In genomic region chr1:152886758-152887409, GRCh38 we compare ENCODE assay signal across 33 cellular contexts. TPM values are rescaled to one million over a fixed set of nuclear protein-coding genes. Genes with fewer than 3 reads are reported as not detected.
DNase-seq lines count a peak whose midpoint lies in the region; ATAC-seq, FAIRE-seq and TF ChIP-seq lines count a peak whose summit lies in the region.
"Had no signal": no experiment of that assay in that cellular context is flagged by ENCODE, and none has a peak within 500 bp of the region (broad histone marks: within the 10 kb centered on the region; RNA-seq: fewer than 3 reads in every experiment).

No MANE protein-coding gene starts in this region.

- POLR2A ChIA-PET in HepG2 (lab: Yijun Ruan, JAX), result no interaction called here

- DNase-seq in HepG2 (ENCODE audit: low spot score) (no peak), mammary epithelial cell (peak; percentile 60), left lobe of liver (ENCODE audit: low spot score) (no peak), left ventricle myocardium inferior (no peak), NCI-H1930 (lab: John Stamatoyannopoulos, UW) (no peak)
- DNase-seq in activated T-cell treated with anti-CD3 and anti-CD28 coated beads, Interleukin-2, amount 50 U/mL, for 1 hour, result no peak
- DNase-seq: activated CD4-positive, alpha-beta T cell treated with anti-CD3 and anti-CD28 coated beads for 1 hour; activated CD8-positive, alpha-beta T cell treated with anti-CD3 and anti-CD28 coated beads, Interleukin-2, amount 10 ng/mL, durations not matched to agents 7 days and 5 days; activated gamma-delta T cell; activated naive CD8-positive, alpha-beta T cell treated with anti-CD3 and anti-CD28 coated beads, Interleukin-2, amount 10 ng/mL, durations not matched to agents 7 days and 5 days; activated T-cell treated with anti-CD3 and anti-CD28 coated beads for 4 hours; AML-193; CD4-positive, alpha-beta memory T cell; DMS 273 treated with DMSO at 0.1 percent for 48 hours; GDM1; IMR-90; NCI-H146; NCI-H510A; right cardiac atrium; stimulated activated CD4-positive, alpha-beta T cell treated with anti-CD3 and anti-CD28 coated beads, Interleukin-4, amount 100 ng/mL, for 1 hour; stimulated activated naive CD4-positive, alpha-beta T cell; T-helper 2 cell; testis had no signal

- intact Hi-C loops in HepG2 (cut with micrococcal nuclease; ENCODE audit: unreplicated experiment) (no loop called here), mammary epithelial cell (cut with micrococcal nuclease) (no loop called here), left ventricle myocardium inferior (cut with micrococcal nuclease) (no loop called here)

- no peak overlapping the region for H2AFZ ChIP-seq in HepG2 (ENCODE audit: low read length)
- peak overlapping the region; percentile 60 for H2AFZ ChIP-seq in mammary epithelial cell (ENCODE audit: low read depth, low read length)

- H3K9ac ChIP-seq in liver (ENCODE audit: low read depth in 1 of 2, low read length in 2 of 2) (no peak overlapping the region), HepG2 (ENCODE audit: insufficient read depth, low read depth, low read length) (no peak overlapping the region), mammary epithelial cell (ENCODE audit: insufficient read depth, low read length) (no peak overlapping the region)

- no peaks in the 10 kb centered on the region for H3K9me3 ChIP-seq in liver (ENCODE audit: control insufficient read depth in 4 of 4, low read length in 3 of 4)
- no peaks in the 10 kb centered on the region for H3K9me3 ChIP-seq in HepG2 (ENCODE audit: low read length)
- no peaks in the 10 kb centered on the region for H3K9me3 ChIP-seq in mammary epithelial cell (replicated peaks; ENCODE audit: insufficient read depth, low read length)
- peaks cover 10% of the 10 kb centered on the region for H3K9me3 ChIP-seq in left ventricle myocardium inferior (replicated peaks)
- H3K9me3 ChIP-seq: A549, testis had no signal

- H3K4me3 ChIP-seq in liver (ENCODE audit: low read depth in 1 of 3, low read length in 3 of 3), result no peak overlapping the region
- H3K4me3 ChIP-seq in HepG2 (replicated peaks in 1 of 3; ENCODE audit: insufficient read depth in 1 of 3, low read depth in 2 of 3, low read length in 3 of 3), result no peak overlapping the region
- no peak overlapping the region for H3K4me3 ChIP-seq in mammary epithelial cell (replicated peaks in 1 of 3; ENCODE audit: insufficient read depth in 1 of 3, low read depth in 2 of 3, low read length in 3 of 3)
- no peak overlapping the region for H3K4me3 ChIP-seq in left ventricle myocardium inferior
- H3K4me3 ChIP-seq: A549, testis had no signal

- dilution Hi-C loops in mammary epithelial cell (cut with HindIII; ENCODE audit: low sequenced_read_pairs), result no loop called here

- H3K79me2 ChIP-seq in HepG2 (ENCODE audit: insufficient read depth, low read length), result no peaks in the 10 kb centered on the region
- no peaks in the 10 kb centered on the region for H3K79me2 ChIP-seq in mammary epithelial cell (ENCODE audit: insufficient read depth, low read length)

- no peak for TF ChIP-seq POLR2A in HepG2 (IDR thresholded peaks at IDR 0.05; ENCODE audit: insufficient read depth in 1 of 2, low read depth in 2 of 2, low read length in 2 of 2)

- no peaks in the 10 kb centered on the region for H3K36me3 ChIP-seq in liver (ENCODE audit: control insufficient read depth in 4 of 4, insufficient read depth in 3 of 4, low read depth in 1 of 4, low read length in 3 of 4)
- H3K36me3 ChIP-seq in HepG2 (replicated peaks in 1 of 2; ENCODE audit: control insufficient read depth in 1 of 2, insufficient read depth in 2 of 2, low read length in 2 of 2), result no peaks in the 10 kb centered on the region
- no peaks in the 10 kb centered on the region for H3K36me3 ChIP-seq in mammary epithelial cell (ENCODE audit: insufficient read depth, low read length)
- H3K36me3 ChIP-seq in left ventricle myocardium inferior, result no peaks in the 10 kb centered on the region

- H3K4me2 ChIP-seq in HepG2 (ENCODE audit: low read depth, low read length), result no peak overlapping the region
- peak overlapping the region; percentile 64 for H3K4me2 ChIP-seq in mammary epithelial cell (ENCODE audit: insufficient read depth, low read depth, low read length)
- H3K4me2 ChIP-seq: A549 had no signal

- TF ChIP-seq CTCF in liver (IDR thresholded peaks at IDR 0.05; ENCODE audit: low read depth, low read length, missing input control) (no peak), HepG2 (CRISPR knock-in tag; IDR thresholded peaks at IDR 0.05) (no peak), mammary epithelial cell (conservative IDR thresholded peaks at IDR 0.05 in 1 of 2, IDR thresholded peaks at IDR 0.05 in 1 of 2; ENCODE audit: extremely low read depth in 1 of 2, insufficient read depth in 1 of 2, low read depth in 1 of 2, low read length in 2 of 2) (no peak), left ventricle myocardium inferior (IDR thresholded peaks at IDR 0.05; ENCODE audit: borderline replicate concordance) (no peak)

- H3K27me3 ChIP-seq in liver (ENCODE audit: control insufficient read depth in 4 of 4, insufficient read depth in 4 of 4, low read length in 3 of 4), result no peaks in the 10 kb centered on the region
- no peaks in the 10 kb centered on the region for H3K27me3 ChIP-seq in HepG2 (ENCODE audit: control insufficient read depth in 1 of 2, insufficient read depth in 2 of 2, low read length in 2 of 2)
- H3K27me3 ChIP-seq in mammary epithelial cell (ENCODE audit: insufficient read depth, low read length), result no peaks in the 10 kb centered on the region
- H3K27me3 ChIP-seq in left ventricle myocardium inferior (ENCODE audit: low read depth), result no peaks in the 10 kb centered on the region
- H3K27me3 ChIP-seq: testis had no signal

- H3K27ac ChIP-seq in liver (ENCODE audit: low read depth in 1 of 2, low read length in 2 of 2) (peak overlapping the region; percentile 17 to 39), HepG2 (ENCODE audit: extremely low read length, insufficient read depth, low read length) (no peak overlapping the region), mammary epithelial cell (ENCODE audit: insufficient read depth, low read depth, low read length) (no peak overlapping the region), left ventricle myocardium inferior (replicated peaks) (no peak overlapping the region)
- H3K27ac ChIP-seq: A549, testis had no signal

- CTCF ChIA-PET in HepG2 (lab: Yijun Ruan, JAX; ENCODE audit: low intra/inter-chr PET ratio, low total read pairs), result no interaction called here
- CTCF ChIA-PET in mammary epithelial cell (lab: Charles Lee; ENCODE audit: low non-redundant PET), result no interaction called here

- BruUV-seq in HepG2 (replicated peaks; lab: Mats Ljungman, UMichigan) (no TSS peak), mammary epithelial cell (replicated peaks; lab: Mats Ljungman, UMichigan) (no TSS peak)

- H3K4me1 ChIP-seq in liver (ENCODE audit: control insufficient read depth in 4 of 4, insufficient read depth in 4 of 4, low read length in 3 of 4), result peaks cover 8 to 19% (median 13%) of the 10 kb centered on the region in 4 donors
- H3K4me1 ChIP-seq in HepG2 (ENCODE audit: insufficient read depth, low read length), result no peaks in the 10 kb centered on the region
- H3K4me1 ChIP-seq in mammary epithelial cell (ENCODE audit: insufficient read depth, low read length), result peaks cover 57% of the 10 kb centered on the region
- no peaks in the 10 kb centered on the region for H3K4me1 ChIP-seq in left ventricle myocardium inferior
- H3K4me1 ChIP-seq: A549, testis had no signal

- TF ChIP-seq RAD21 in liver (IDR thresholded peaks at IDR 0.05) (no peak), HepG2 (CRISPR knock-in tag; IDR thresholded peaks at IDR 0.05) (no peak)

- ATAC-seq in HepG2 (no peak), left lobe of liver (peak; percentile 13), HG03025 (IDR thresholded peaks at IDR 0.05; ENCODE audit: low FRiP score, unreplicated experiment) (no peak)
- ATAC-seq: A549; activated CD8-positive, alpha-beta T cell treated with anti-CD3 and anti-CD28 coated beads, Interleukin-2, amount 10 ng/mL, durations not matched to agents 7 days and 5 days had no signal

- H4K20me1 ChIP-seq in HepG2 (ENCODE audit: insufficient read depth, low read length) (no peaks in the 10 kb centered on the region), mammary epithelial cell (ENCODE audit: insufficient read depth, low read length) (no peaks in the 10 kb centered on the region)

- FAIRE-seq in HepG2 (lab: Jason Lieb, UNC), result no peak
- FAIRE-seq: A549, endometrium, H1 had no signal

- in situ Hi-C loops in HepG2 (cut with HindIII; ENCODE audit: extremely low pct_ligation_motif_present, low pct_unique_long_range_greater_than_20kb) (no loop called here), mammary epithelial cell (cut with MboI; ENCODE audit: low sequenced_read_pairs in 2 of 2) (no loop called here)

- WGBS in liver, result 77% methylated on average over 8 of the region's 8 CpGs
- WGBS in HepG2 (ENCODE audit: low lambda C conversion rate), result 7% methylated on average over 4 of the region's 8 CpGs
- 21% methylated on average over 4 of the region's 8 CpGs for WGBS in mammary epithelial cell (ENCODE audit: low coverage, missing lambda C conversion rate)

- TF ChIP-seq EP300 in HepG2 (IDR thresholded peaks at IDR 0.05; ENCODE audit: low read depth in 2 of 2, low read length in 2 of 2) (no peak), HepG2 (CRISPR knock-in tag; IDR thresholded peaks at IDR 0.05; ENCODE audit: borderline replicate concordance) (no peak)

RNA-seq across cellular contexts. Expression of gene SMCP, which starts 8.8 kb away (rescaled TPM):
- total RNA-seq in liver, result not detected
- polyA plus RNA-seq in liver, result not detected
- not detected in 2 replicates for total RNA-seq in HepG2 (2016; rRNA removed; fragmentation: Illumina TruSeq; extraction: Trizol)
- total RNA-seq in HepG2 (2016; cell fraction: cytosol; rRNA removed; fragmentation: Illumina TruSeq; extraction: Trizol; ENCODE audit: low read depth), result not detected in 2 replicates
- not detected in 2 replicates for total RNA-seq in HepG2 (2016; cell fraction: insoluble cytoplasmic fraction; rRNA removed; fragmentation: Illumina TruSeq; extraction: Trizol)
- total RNA-seq in HepG2 (2016; cell fraction: membrane; rRNA removed; fragmentation: Illumina TruSeq; extraction: Trizol), result not detected in 2 replicates
- total RNA-seq in HepG2 (2016; cell fraction: nucleus; rRNA removed; fragmentation: Illumina TruSeq; extraction: Trizol), result not detected in 2 replicates
- not detected in 2 replicates for polyA plus RNA-seq in HepG2 (2011; rRNA removed)
- polyA plus RNA-seq in HepG2 (2011; cell fraction: cytosol; rRNA removed), result not detected in 2 replicates
- polyA plus RNA-seq in HepG2 (2011; cell fraction: nucleus; rRNA removed), result not detected in 2 replicates
- not detected in 2 replicates for polyA plus RNA-seq in HepG2 (2012)
- not detected in 2 replicates for polyA plus RNA-seq in HepG2 (2016; cell fraction: cytosol; fragmentation: Illumina TruSeq; extraction: Trizol; ENCODE audit: low read depth)
- not detected in 2 replicates for polyA plus RNA-seq in HepG2 (2016; cell fraction: insoluble cytoplasmic fraction; fragmentation: Illumina TruSeq; extraction: Trizol; ENCODE audit: low read depth)
- polyA plus RNA-seq in HepG2 (2016; cell fraction: membrane; fragmentation: Illumina TruSeq; extraction: Trizol; ENCODE audit: low read depth), result not detected in 2 replicates
- polyA plus RNA-seq in HepG2 (2016; cell fraction: nucleus; fragmentation: Illumina TruSeq; extraction: Trizol; ENCODE audit: insufficient read depth, low read depth), result not detected in 2 replicates
- polyA minus RNA-seq in HepG2 (2011; rRNA and poly(A)+ RNA removed; ENCODE audit: low replicate concordance), result not detected in 2 replicates
- polyA minus RNA-seq in HepG2 (2011; cell fraction: cytosol; rRNA and poly(A)+ RNA removed), result not detected in 2 replicates
- polyA minus RNA-seq in HepG2 (2011; cell fraction: nucleus; rRNA and poly(A)+ RNA removed), result not detected in 2 replicates
- not detected for total RNA-seq in mammary epithelial cell
- polyA plus RNA-seq in mammary epithelial cell, result not detected
- polyA minus RNA-seq in mammary epithelial cell, result not detected
- total RNA-seq in left lobe of liver, result not detected
- not detected for total RNA-seq in left ventricle myocardium inferior
- total RNA-seq: activated CD8-positive, alpha-beta T cell treated with anti-CD3 and anti-CD28 coated beads, Interleukin-2, amount 10 ng/mL, durations not matched to agents 7 days and 5 days; activated naive CD8-positive, alpha-beta T cell treated with anti-CD3 and anti-CD28 coated beads, Interleukin-2, amount 10 ng/mL, durations not matched to agents 7 days and 5 days; CD4-positive, alpha-beta memory T cell; dermis microvascular lymphatic vessel endothelial cell; H1; IMR-90; kidney epithelial cell; lung microvascular endothelial cell; OCI-LY7; right cardiac atrium had no signal
- polyA plus RNA-seq: A549; CD4-positive, alpha-beta memory T cell; H1; IMR-90; neural cell; right cardiac atrium had no signal

RNA-seq across cellular contexts. Expression of gene IVL, which starts 21.5 kb away (rescaled TPM):
- total RNA-seq in liver, result not detected
- polyA plus RNA-seq in liver, result under 1 TPM in 1 of 2 donors, not detected in 1; 0.02 TPM
- total RNA-seq in HepG2 (2016; rRNA removed; fragmentation: Illumina TruSeq; extraction: Trizol), result not detected in 2 replicates
- total RNA-seq in HepG2 (2016; cell fraction: cytosol; rRNA removed; fragmentation: Illumina TruSeq; extraction: Trizol; ENCODE audit: low read depth), result not detected in 2 replicates
- not detected in 2 replicates for total RNA-seq in HepG2 (2016; cell fraction: insoluble cytoplasmic fraction; rRNA removed; fragmentation: Illumina TruSeq; extraction: Trizol)
- not detected in 2 replicates for total RNA-seq in HepG2 (2016; cell fraction: membrane; rRNA removed; fragmentation: Illumina TruSeq; extraction: Trizol)
- total RNA-seq in HepG2 (2016; cell fraction: nucleus; rRNA removed; fragmentation: Illumina TruSeq; extraction: Trizol), result not detected in 2 replicates
- polyA plus RNA-seq in HepG2 (2011; rRNA removed), result not detected in 2 replicates
- not detected in 2 replicates for polyA plus RNA-seq in HepG2 (2011; cell fraction: cytosol; rRNA removed)
- not detected in 2 replicates for polyA plus RNA-seq in HepG2 (2011; cell fraction: nucleus; rRNA removed)
- polyA plus RNA-seq in HepG2 (2012), result not detected in 2 replicates
- not detected in 2 replicates for polyA plus RNA-seq in HepG2 (2016; cell fraction: cytosol; fragmentation: Illumina TruSeq; extraction: Trizol; ENCODE audit: low read depth)
- polyA plus RNA-seq in HepG2 (2016; cell fraction: insoluble cytoplasmic fraction; fragmentation: Illumina TruSeq; extraction: Trizol; ENCODE audit: low read depth), result not detected in 2 replicates
- not detected in 2 replicates for polyA plus RNA-seq in HepG2 (2016; cell fraction: membrane; fragmentation: Illumina TruSeq; extraction: Trizol; ENCODE audit: low read depth)
- polyA plus RNA-seq in HepG2 (2016; cell fraction: nucleus; fragmentation: Illumina TruSeq; extraction: Trizol; ENCODE audit: insufficient read depth, low read depth), result not detected in 2 replicates
- polyA minus RNA-seq in HepG2 (2011; rRNA and poly(A)+ RNA removed; ENCODE audit: low replicate concordance), result not detected in 2 replicates
- not detected in 2 replicates for polyA minus RNA-seq in HepG2 (2011; cell fraction: cytosol; rRNA and poly(A)+ RNA removed)
- polyA minus RNA-seq in HepG2 (2011; cell fraction: nucleus; rRNA and poly(A)+ RNA removed), result not detected in 2 replicates
- total RNA-seq in mammary epithelial cell, result 10 to 100 TPM in 1 of 2 donors, under 1 TPM in 1; 0.50 to 19.1 TPM
- 21.5 TPM for polyA plus RNA-seq in mammary epithelial cell
- polyA minus RNA-seq in mammary epithelial cell, result 11.8 TPM
- total RNA-seq in left lobe of liver, result not detected
- not detected for total RNA-seq in left ventricle myocardium inferior
- total RNA-seq: activated CD8-positive, alpha-beta T cell treated with anti-CD3 and anti-CD28 coated beads, Interleukin-2, amount 10 ng/mL, durations not matched to agents 7 days and 5 days; activated naive CD8-positive, alpha-beta T cell treated with anti-CD3 and anti-CD28 coated beads, Interleukin-2, amount 10 ng/mL, durations not matched to agents 7 days and 5 days; CD4-positive, alpha-beta memory T cell; dermis microvascular lymphatic vessel endothelial cell; H1; IMR-90; lung microvascular endothelial cell; OCI-LY7; right cardiac atrium; testis had no signal
- polyA plus RNA-seq: A549; CD4-positive, alpha-beta memory T cell; H1; IMR-90; neural cell; right cardiac atrium had no signal

RNA-seq across cellular contexts. Expression of gene LCE7A, which starts 27.1 kb away (rescaled TPM):
- total RNA-seq in liver, result not detected
- polyA plus RNA-seq in liver, result not detected
- total RNA-seq in HepG2 (2016; rRNA removed; fragmentation: Illumina TruSeq; extraction: Trizol), result not detected in 2 replicates
- total RNA-seq in HepG2 (2016; cell fraction: cytosol; rRNA removed; fragmentation: Illumina TruSeq; extraction: Trizol; ENCODE audit: low read depth), result not detected in 2 replicates
- total RNA-seq in HepG2 (2016; cell fraction: insoluble cytoplasmic fraction; rRNA removed; fragmentation: Illumina TruSeq; extraction: Trizol), result not detected in 2 replicates
- total RNA-seq in HepG2 (2016; cell fraction: membrane; rRNA removed; fragmentation: Illumina TruSeq; extraction: Trizol), result not detected in 2 replicates
- not detected in 2 replicates for total RNA-seq in HepG2 (2016; cell fraction: nucleus; rRNA removed; fragmentation: Illumina TruSeq; extraction: Trizol)
- polyA plus RNA-seq in HepG2 (2011; rRNA removed), result not detected in 2 replicates
- not detected in 2 replicates for polyA plus RNA-seq in HepG2 (2011; cell fraction: cytosol; rRNA removed)
- not detected in 2 replicates for polyA plus RNA-seq in HepG2 (2011; cell fraction: nucleus; rRNA removed)
- polyA plus RNA-seq in HepG2 (2012), result not detected in 2 replicates
- polyA plus RNA-seq in HepG2 (2016; cell fraction: cytosol; fragmentation: Illumina TruSeq; extraction: Trizol; ENCODE audit: low read depth), result not detected in 2 replicates
- not detected in 2 replicates for polyA plus RNA-seq in HepG2 (2016; cell fraction: insoluble cytoplasmic fraction; fragmentation: Illumina TruSeq; extraction: Trizol; ENCODE audit: low read depth)
- polyA plus RNA-seq in HepG2 (2016; cell fraction: membrane; fragmentation: Illumina TruSeq; extraction: Trizol; ENCODE audit: low read depth), result not detected in 2 replicates
- not detected in 2 replicates for polyA plus RNA-seq in HepG2 (2016; cell fraction: nucleus; fragmentation: Illumina TruSeq; extraction: Trizol; ENCODE audit: insufficient read depth, low read depth)
- not detected in 2 replicates for polyA minus RNA-seq in HepG2 (2011; rRNA and poly(A)+ RNA removed; ENCODE audit: low replicate concordance)
- polyA minus RNA-seq in HepG2 (2011; cell fraction: cytosol; rRNA and poly(A)+ RNA removed), result not detected in 2 replicates
- polyA minus RNA-seq in HepG2 (2011; cell fraction: nucleus; rRNA and poly(A)+ RNA removed), result not detected in 2 replicates
- total RNA-seq in mammary epithelial cell, result not detected
- polyA plus RNA-seq in mammary epithelial cell, result not detected
- polyA minus RNA-seq in mammary epithelial cell, result not detected
- total RNA-seq in left lobe of liver, result not detected
- not detected for total RNA-seq in left ventricle myocardium inferior
- total RNA-seq: activated CD8-positive, alpha-beta T cell treated with anti-CD3 and anti-CD28 coated beads, Interleukin-2, amount 10 ng/mL, durations not matched to agents 7 days and 5 days; activated naive CD8-positive, alpha-beta T cell treated with anti-CD3 and anti-CD28 coated beads, Interleukin-2, amount 10 ng/mL, durations not matched to agents 7 days and 5 days; CD4-positive, alpha-beta memory T cell; dermis microvascular lymphatic vessel endothelial cell; H1; IMR-90; kidney epithelial cell; lung microvascular endothelial cell; OCI-LY7; right cardiac atrium; testis had no signal
- polyA plus RNA-seq: A549; CD4-positive, alpha-beta memory T cell; H1; IMR-90; neural cell; right cardiac atrium had no signal

RNA-seq across cellular contexts. Expression of gene LCE6A, which starts 44.2 kb away (rescaled TPM):
- total RNA-seq in liver (not detected), HepG2 (2016; rRNA removed; fragmentation: Illumina TruSeq; extraction: Trizol) (not detected in 2 replicates), mammary epithelial cell (not detected), left lobe of liver (not detected), left ventricle myocardium inferior (not detected)
- polyA plus RNA-seq in liver (not detected), HepG2 (2011; rRNA removed) (not detected in 2 replicates), mammary epithelial cell (not detected)
- not detected in 2 replicates for total RNA-seq in HepG2 (2016; cell fraction: cytosol; rRNA removed; fragmentation: Illumina TruSeq; extraction: Trizol; ENCODE audit: low read depth)
- total RNA-seq in HepG2 (2016; cell fraction: insoluble cytoplasmic fraction; rRNA removed; fragmentation: Illumina TruSeq; extraction: Trizol), result not detected in 2 replicates
- not detected in 2 replicates for total RNA-seq in HepG2 (2016; cell fraction: membrane; rRNA removed; fragmentation: Illumina TruSeq; extraction: Trizol)
- not detected in 2 replicates for total RNA-seq in HepG2 (2016; cell fraction: nucleus; rRNA removed; fragmentation: Illumina TruSeq; extraction: Trizol)
- not detected in 2 replicates for polyA plus RNA-seq in HepG2 (2011; cell fraction: cytosol; rRNA removed)
- not detected in 2 replicates for polyA plus RNA-seq in HepG2 (2011; cell fraction: nucleus; rRNA removed)
- not detected in 2 replicates for polyA plus RNA-seq in HepG2 (2012)
- not detected in 2 replicates for polyA plus RNA-seq in HepG2 (2016; cell fraction: cytosol; fragmentation: Illumina TruSeq; extraction: Trizol; ENCODE audit: low read depth)
- not detected in 2 replicates for polyA plus RNA-seq in HepG2 (2016; cell fraction: insoluble cytoplasmic fraction; fragmentation: Illumina TruSeq; extraction: Trizol; ENCODE audit: low read depth)
- not detected in 2 replicates for polyA plus RNA-seq in HepG2 (2016; cell fraction: membrane; fragmentation: Illumina TruSeq; extraction: Trizol; ENCODE audit: low read depth)
- polyA plus RNA-seq in HepG2 (2016; cell fraction: nucleus; fragmentation: Illumina TruSeq; extraction: Trizol; ENCODE audit: insufficient read depth, low read depth), result not detected in 2 replicates
- 0.28 TPM in 1 of 2 replicates, not detected in the other for polyA minus RNA-seq in HepG2 (2011; rRNA and poly(A)+ RNA removed; ENCODE audit: low replicate concordance)
- not detected in 2 replicates for polyA minus RNA-seq in HepG2 (2011; cell fraction: cytosol; rRNA and poly(A)+ RNA removed)
- not detected in 2 replicates for polyA minus RNA-seq in HepG2 (2011; cell fraction: nucleus; rRNA and poly(A)+ RNA removed)
- not detected for polyA minus RNA-seq in mammary epithelial cell
- total RNA-seq: activated CD8-positive, alpha-beta T cell treated with anti-CD3 and anti-CD28 coated beads, Interleukin-2, amount 10 ng/mL, durations not matched to agents 7 days and 5 days; activated naive CD8-positive, alpha-beta T cell treated with anti-CD3 and anti-CD28 coated beads, Interleukin-2, amount 10 ng/mL, durations not matched to agents 7 days and 5 days; CD4-positive, alpha-beta memory T cell; dermis microvascular lymphatic vessel endothelial cell; H1; IMR-90; kidney epithelial cell; lung microvascular endothelial cell; OCI-LY7; right cardiac atrium; testis had no signal
- polyA plus RNA-seq: A549; CD4-positive, alpha-beta memory T cell; H1; IMR-90; neural cell; right cardiac atrium had no signal

RNA-seq across cellular contexts. Expression of gene LCE1A, which starts 59.6 kb away (rescaled TPM):
- total RNA-seq in liver (not detected), HepG2 (2016; rRNA removed; fragmentation: Illumina TruSeq; extraction: Trizol) (not detected in 2 replicates), mammary epithelial cell (not detected), left lobe of liver (not detected), left ventricle myocardium inferior (not detected)
- polyA plus RNA-seq in liver (not detected), HepG2 (2011; rRNA removed) (not detected in 2 replicates), mammary epithelial cell (not detected)
- not detected in 2 replicates for total RNA-seq in HepG2 (2016; cell fraction: cytosol; rRNA removed; fragmentation: Illumina TruSeq; extraction: Trizol; ENCODE audit: low read depth)
- total RNA-seq in HepG2 (2016; cell fraction: insoluble cytoplasmic fraction; rRNA removed; fragmentation: Illumina TruSeq; extraction: Trizol), result not detected in 2 replicates
- total RNA-seq in HepG2 (2016; cell fraction: membrane; rRNA removed; fragmentation: Illumina TruSeq; extraction: Trizol), result not detected in 2 replicates
- not detected in 2 replicates for total RNA-seq in HepG2 (2016; cell fraction: nucleus; rRNA removed; fragmentation: Illumina TruSeq; extraction: Trizol)
- polyA plus RNA-seq in HepG2 (2011; cell fraction: cytosol; rRNA removed), result not detected in 2 replicates
- not detected in 2 replicates for polyA plus RNA-seq in HepG2 (2011; cell fraction: nucleus; rRNA removed)
- polyA plus RNA-seq in HepG2 (2012), result not detected in 2 replicates
- not detected in 2 replicates for polyA plus RNA-seq in HepG2 (2016; cell fraction: cytosol; fragmentation: Illumina TruSeq; extraction: Trizol; ENCODE audit: low read depth)
- not detected in 2 replicates for polyA plus RNA-seq in HepG2 (2016; cell fraction: insoluble cytoplasmic fraction; fragmentation: Illumina TruSeq; extraction: Trizol; ENCODE audit: low read depth)
- not detected in 2 replicates for polyA plus RNA-seq in HepG2 (2016; cell fraction: membrane; fragmentation: Illumina TruSeq; extraction: Trizol; ENCODE audit: low read depth)
- polyA plus RNA-seq in HepG2 (2016; cell fraction: nucleus; fragmentation: Illumina TruSeq; extraction: Trizol; ENCODE audit: insufficient read depth, low read depth), result not detected in 2 replicates
- polyA minus RNA-seq in HepG2 (2011; rRNA and poly(A)+ RNA removed; ENCODE audit: low replicate concordance), result not detected in 2 replicates
- not detected in 2 replicates for polyA minus RNA-seq in HepG2 (2011; cell fraction: cytosol; rRNA and poly(A)+ RNA removed)
- not detected in 2 replicates for polyA minus RNA-seq in HepG2 (2011; cell fraction: nucleus; rRNA and poly(A)+ RNA removed)
- polyA minus RNA-seq in mammary epithelial cell, result not detected
- total RNA-seq: activated CD8-positive, alpha-beta T cell treated with anti-CD3 and anti-CD28 coated beads, Interleukin-2, amount 10 ng/mL, durations not matched to agents 7 days and 5 days; activated naive CD8-positive, alpha-beta T cell treated with anti-CD3 and anti-CD28 coated beads, Interleukin-2, amount 10 ng/mL, durations not matched to agents 7 days and 5 days; CD4-positive, alpha-beta memory T cell; dermis microvascular lymphatic vessel endothelial cell; H1; IMR-90; kidney epithelial cell; lung microvascular endothelial cell; OCI-LY7; right cardiac atrium; testis had no signal
- polyA plus RNA-seq: A549; CD4-positive, alpha-beta memory T cell; H1; IMR-90; neural cell; right cardiac atrium had no signal

Comparison
In these comparisons a context has a peak if more than half of its experiments do, and no peak if none do; other contexts are left out.
1. H3K27ac ChIP-seq: peak in liver (2 of 2); none in HepG2 (single experiment), mammary epithelial cell (single experiment) and left ventricle myocardium inferior (single experiment).